17 cellular contexts compared by ENCODE assay signal in the genomic region with DNA sequence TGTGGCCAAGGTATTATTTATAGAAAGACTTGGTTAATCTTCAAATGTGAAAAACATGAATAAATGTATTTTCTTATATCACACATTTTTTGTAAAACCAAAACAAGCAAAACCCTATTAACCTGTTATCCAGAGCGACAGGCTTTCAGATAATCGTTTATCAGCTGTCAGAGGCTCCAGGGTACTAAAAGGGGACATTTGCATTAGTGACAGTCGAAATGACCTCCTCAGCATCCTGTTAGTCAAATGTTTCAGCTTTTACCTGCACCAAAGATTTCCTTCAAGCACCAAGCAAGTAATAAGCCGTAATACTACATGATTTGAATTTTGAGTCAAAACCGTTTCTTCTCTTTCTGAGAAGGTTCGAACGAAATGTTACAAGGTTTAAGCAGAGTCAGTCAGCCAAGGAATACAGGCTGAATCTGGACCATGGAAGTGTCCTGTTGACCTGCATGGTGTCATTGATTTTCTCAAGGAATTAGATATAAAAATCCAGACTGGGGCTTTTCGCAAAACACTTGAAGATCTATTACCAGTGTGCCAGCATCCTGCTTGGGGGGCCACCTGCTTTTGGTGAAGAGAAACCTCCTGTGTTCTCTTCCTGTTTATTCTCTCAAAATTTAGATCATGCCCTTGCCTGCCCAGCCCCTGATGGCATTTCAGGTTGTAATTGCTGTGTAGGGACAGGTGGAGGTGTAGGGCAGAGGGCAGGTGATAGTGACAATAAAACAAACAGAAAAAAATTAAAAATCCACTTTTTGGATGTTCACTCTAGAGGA.
"Had no signal": no experiment of that assay in that cellular context is flagged by ENCODE, and none has a peak within 500 bp of the region (broad histone marks: within the 10 kb centered on the region; RNA-seq: fewer than 3 reads in every experiment).

No MANE protein-coding gene starts in this region.

- ATAC-seq: heart right ventricle, left lobe of liver, WTC11 had no signal

- DNase-seq: activated CD4-positive, alpha-beta T cell treated with anti-CD3 and anti-CD28 coated beads, Interleukin-2, amount 10 ng/mL, durations not matched to agents 24 days and 14 days; activated naive CD4-positive, alpha-beta T cell treated with anti-CD3 and anti-CD28 coated beads for 36 hours; cortex of kidney; effector CD8-positive, alpha-beta T cell; heart right ventricle; islet precursor cell; mesenchymal stem cell; stimulated activated CD4-positive, alpha-beta T cell treated with anti-CD3 and anti-CD28 coated beads, Interleukin-4, amount 100 ng/mL, for 4 hours; stomach; thyroid gland had no signal

- H3K36me3 ChIP-seq: cardiac muscle cell, heart right ventricle, stomach, thyroid gland had no signal

- H3K4me3 ChIP-seq: cardiac muscle cell, heart right ventricle, skin epidermis, stomach, thyroid gland had no signal

- H3K27me3 ChIP-seq: cardiac muscle cell, thyroid gland had no signal

- FAIRE-seq: astrocyte, frontal cortex, urothelium cell line had no signal
